1 cellular context compared by ENCODE assay signal in the genomic region with DNA sequence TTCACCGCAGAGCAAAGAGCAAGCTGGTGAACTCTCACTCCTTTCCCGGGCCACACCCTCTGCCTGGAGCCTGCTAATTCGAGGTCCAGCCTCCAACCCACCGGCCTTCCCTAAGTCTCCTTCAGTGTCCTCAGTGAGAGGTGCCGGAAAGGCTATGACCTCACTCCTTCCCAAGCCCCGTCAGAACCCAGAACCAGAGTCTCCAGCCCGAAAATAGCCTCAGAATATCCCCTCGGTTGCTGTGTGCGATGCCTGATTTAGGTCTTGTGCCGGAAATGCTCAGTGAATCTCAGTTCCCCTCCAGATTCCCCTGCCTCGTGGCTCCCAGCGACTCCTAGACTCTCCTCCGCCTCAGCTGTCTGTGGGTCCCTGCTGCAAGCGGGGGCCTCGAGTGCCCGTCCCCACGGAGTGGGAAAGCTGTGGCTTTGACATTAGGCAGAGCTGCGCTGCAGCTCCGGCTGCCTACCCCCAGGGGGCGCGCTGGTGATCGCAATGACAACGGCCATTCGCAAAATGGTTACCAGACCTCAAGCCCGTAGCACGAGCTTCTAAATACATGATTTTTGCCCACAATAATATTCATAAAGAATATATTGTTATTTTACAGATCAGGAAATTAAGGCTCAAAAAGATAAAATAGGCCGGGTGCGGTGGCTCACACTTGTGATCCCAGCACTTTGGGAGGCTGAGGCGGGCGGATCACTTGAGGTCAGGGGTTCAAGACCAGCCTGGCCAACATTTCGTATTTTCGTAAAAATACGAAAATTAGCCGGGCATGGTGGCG.
TF ChIP-seq lines count a peak whose summit lies in the region.

No MANE protein-coding gene starts in this region.

TF ChIP-seq in K562, 482 proteins besides CTCF, POLR2A, EP300 and RAD21 (continued from another document):
- TF ChIP-seq ETV6 (IDR thresholded peaks at IDR 0.05; ENCODE audit: borderline replicate concordance in 1 of 2, low read depth in 2 of 2, low read length in 1 of 2) = no peak; a peak in 1 of 4 replicates
- TF ChIP-seq ETV6 (CRISPR knock-in tag; IDR thresholded peaks at IDR 0.05; ENCODE audit: borderline replicate concordance) = no peak
- peak; percentile 60; the same call in 1 of the 2 replicates for TF ChIP-seq ZC3H11A (IDR thresholded peaks at IDR 0.05; ENCODE audit: low read depth, low read length)
- TF ChIP-seq THRAP3 (IDR thresholded peaks at IDR 0.05; ENCODE audit: borderline replicate concordance) = no peak
- no peak for TF ChIP-seq ARNT (IDR thresholded peaks at IDR 0.05)
- TF ChIP-seq, protein P1, sequence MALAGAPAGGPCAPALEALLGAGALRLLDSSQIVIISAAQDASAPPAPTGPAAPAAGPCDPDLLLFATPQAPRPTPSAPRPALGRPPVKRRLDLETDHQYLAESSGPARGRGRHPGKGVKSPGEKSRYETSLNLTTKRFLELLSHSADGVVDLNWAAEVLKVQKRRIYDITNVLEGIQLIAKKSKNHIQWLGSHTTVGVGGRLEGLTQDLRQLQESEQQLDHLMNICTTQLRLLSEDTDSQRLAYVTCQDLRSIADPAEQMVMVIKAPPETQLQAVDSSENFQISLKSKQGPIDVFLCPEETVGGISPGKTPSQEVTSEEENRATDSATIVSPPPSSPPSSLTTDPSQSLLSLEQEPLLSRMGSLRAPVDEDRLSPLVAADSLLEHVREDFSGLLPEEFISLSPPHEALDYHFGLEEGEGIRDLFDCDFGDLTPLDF (CRISPR knock-in tag; IDR thresholded peaks at IDR 0.05) = peak; percentile 23; the same call in 1 of the 2 replicates
- TF ChIP-seq TSHZ1 (CRISPR knock-in tag; IDR thresholded peaks at IDR 0.05) = no peak
- TF ChIP-seq, protein P2, sequence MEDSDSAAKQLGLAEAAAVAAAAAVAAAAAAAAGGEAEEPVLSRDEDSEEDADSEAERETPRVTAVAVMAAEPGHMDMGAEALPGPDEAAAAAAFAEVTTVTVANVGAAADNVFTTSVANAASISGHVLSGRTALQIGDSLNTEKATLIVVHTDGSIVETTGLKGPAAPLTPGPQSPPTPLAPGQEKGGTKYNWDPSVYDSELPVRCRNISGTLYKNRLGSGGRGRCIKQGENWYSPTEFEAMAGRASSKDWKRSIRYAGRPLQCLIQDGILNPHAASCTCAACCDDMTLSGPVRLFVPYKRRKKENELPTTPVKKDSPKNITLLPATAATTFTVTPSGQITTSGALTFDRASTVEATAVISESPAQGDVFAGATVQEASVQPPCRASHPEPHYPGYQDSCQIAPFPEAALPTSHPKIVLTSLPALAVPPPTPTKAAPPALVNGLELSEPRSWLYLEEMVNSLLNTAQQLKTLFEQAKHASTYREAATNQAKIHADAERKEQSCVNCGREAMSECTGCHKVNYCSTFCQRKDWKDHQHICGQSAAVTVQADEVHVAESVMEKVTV (CRISPR knock-in tag; IDR thresholded peaks at IDR 0.05) = peak; percentile 73
- no peak for TF ChIP-seq MEF2A (IDR thresholded peaks at IDR 0.05; ENCODE audit: control insufficient read depth, low read depth, low read length)
TF ChIP-seq in K562: peak in this region for 89.
